Comparison of ENCODE assay signal across 2 cellular contexts in genomic region chr6:167849846-167850459, GRCh38.
TF ChIP-seq lines count a peak whose summit lies in the region.

No MANE protein-coding gene starts in this region.

TF ChIP-seq in HCT116, 20 proteins besides CTCF, POLR2A, EP300 and RAD21 (continued from another document):
- TF ChIP-seq ZBTB33 (IDR thresholded peaks at IDR 0.05; ENCODE audit: extremely low read depth, insufficient replicate concordance, low read length), result no peak
- peak; percentile 68 for TF ChIP-seq ATF3 (IDR thresholded peaks at IDR 0.05)
- peak; percentile 52 for TF ChIP-seq CEBPB (IDR thresholded peaks at IDR 0.05; ENCODE audit: low read depth)
- peak; percentile 74 for TF ChIP-seq SP1 (IDR thresholded peaks at IDR 0.05; ENCODE audit: low read depth)
- no peak for TF ChIP-seq YY1 (IDR thresholded peaks at IDR 0.05; ENCODE audit: extremely low read depth, insufficient replicate concordance, low read depth, low read length)
- peak; percentile 62; the same call in 1 of the 2 replicates for TF ChIP-seq CBX3 (IDR thresholded peaks at IDR 0.05; ENCODE audit: low read depth)
- 0 out of 2 replicates have a peak, but pooled peaks have one; percentile 19 for TF ChIP-seq POLR2AphosphoS5 (IDR thresholded peaks at IDR 0.05; ENCODE audit: low read depth, low read length)
- no peak for TF ChIP-seq ZFX (IDR thresholded peaks at IDR 0.05)
- no peak for TF ChIP-seq ELF1 (IDR thresholded peaks at IDR 0.05; ENCODE audit: borderline replicate concordance, low read depth)
- TF ChIP-seq REST (IDR thresholded peaks at IDR 0.05; ENCODE audit: low read depth), result no peak
- TF ChIP-seq EZH2phosphoT487 (IDR thresholded peaks at IDR 0.05; ENCODE audit: borderline replicate concordance), result no peak
- no peak for TF ChIP-seq SRF (IDR thresholded peaks at IDR 0.05; ENCODE audit: low read depth)
- TF ChIP-seq FOSL1 (IDR thresholded peaks at IDR 0.05; ENCODE audit: low read depth), result peak; percentile 75
- TF ChIP-seq ZNF274 (IDR thresholded peaks at IDR 0.05; ENCODE audit: low read depth, low read length), result no peak

TF ChIP-seq in SK-N-SH, 30 proteins besides CTCF, POLR2A, EP300 and RAD21 (continued from another document):
- no peak for TF ChIP-seq ELF1 (IDR thresholded peaks at IDR 0.05)
- TF ChIP-seq USF1 (IDR thresholded peaks at IDR 0.05; ENCODE audit: borderline replicate concordance, low read depth), result no peak
- TF ChIP-seq EZH2phosphoT487 (IDR thresholded peaks at IDR 0.05; ENCODE audit: borderline replicate concordance, low read depth), result no peak
- TF ChIP-seq JUND (IDR thresholded peaks at IDR 0.05), result peak; percentile 66
- no peak for TF ChIP-seq FOXM1 (IDR thresholded peaks at IDR 0.05; ENCODE audit: low read depth)
- peak; percentile 52; the same call in 1 of the 2 replicates for TF ChIP-seq TEAD4 (IDR thresholded peaks at IDR 0.05; ENCODE audit: borderline replicate concordance, insufficient read depth)
- TF ChIP-seq MAX (IDR thresholded peaks at IDR 0.05; ENCODE audit: low read depth), result no peak
- no peak for TF ChIP-seq GABPA (IDR thresholded peaks at IDR 0.05; ENCODE audit: low read depth)
- TF ChIP-seq RCOR1 (IDR thresholded peaks at IDR 0.05; ENCODE audit: low read length), result no peak
- TF ChIP-seq ZBTB33 (IDR thresholded peaks at IDR 0.05; ENCODE audit: borderline replicate concordance, low read depth), result no peak
- TF ChIP-seq REST (IDR thresholded peaks at IDR 0.05; ENCODE audit: low read depth, low read length), result no peak
- no peak for TF ChIP-seq TAF1 (IDR thresholded peaks at IDR 0.05; ENCODE audit: borderline replicate concordance, low read depth, low read length)
- no peak for TF ChIP-seq USF2 (IDR thresholded peaks at IDR 0.05; ENCODE audit: borderline replicate concordance, low read depth, low read length)
